ENCODE assay signal across 32 cellular contexts in the genomic region with DNA sequence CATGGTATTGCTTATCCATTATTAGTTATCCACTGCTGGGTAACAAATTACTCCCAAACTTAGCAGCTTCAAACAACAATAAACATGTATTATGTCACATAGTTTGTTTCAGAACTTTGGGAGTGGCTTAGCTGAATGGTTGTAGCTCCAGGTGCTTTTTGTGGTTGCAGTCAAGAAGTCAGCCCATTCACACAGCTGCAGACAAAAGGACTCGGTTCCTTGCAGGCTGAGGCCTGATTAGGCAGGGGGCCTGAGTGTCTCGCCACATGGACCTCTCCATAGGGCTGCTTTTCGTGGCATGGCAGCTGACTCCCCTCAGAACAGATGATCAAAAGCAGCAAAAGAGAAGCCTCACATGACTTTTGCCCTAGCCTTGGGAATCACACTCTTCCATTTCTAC. TPM values are rescaled to one million over a fixed set of nuclear protein-coding genes. Genes with fewer than 3 reads are reported as not detected.
DNase-seq lines count a peak whose midpoint lies in the region; ATAC-seq, FAIRE-seq and TF ChIP-seq lines count a peak whose summit lies in the region.
"Had no signal": no experiment of that assay in that cellular context is flagged by ENCODE, and none has a peak within 500 bp of the region (broad histone marks: within the 10 kb centered on the region; RNA-seq: fewer than 3 reads in every experiment).

No MANE protein-coding gene starts in this region.

- no peak for TF ChIP-seq CTCF in GM23338 (conservative IDR thresholded peaks at IDR 0.05; ENCODE audit: low read depth in 2 of 2)
- no peak for TF ChIP-seq CTCF in GM12878 (IDR thresholded peaks at IDR 0.05 in 2 of 3, conservative IDR thresholded peaks at IDR 0.05 in 1 of 3; ENCODE audit: control insufficient read depth in 2 of 3, extremely low read depth in 1 of 3, insufficient read depth in 1 of 3, low read depth in 3 of 3, low read length in 3 of 3)

- H3K9me3 Mint-ChIP-seq in GM23338: no peaks in the 10 kb centered on the region
- H3K9me3 Mint-ChIP-seq: CD4-positive, alpha-beta T cell; mesothelial cell of epicardium; natural killer cell; stimulated activated naive CD8-positive, alpha-beta T cell treated with anti-CD3 and anti-CD28 coated beads, Interleukin-15, Interleukin-2, amounts not matched to agents 100 ng/mL and 50 ng/mL, for 24 hours had no signal

- in situ Hi-C loops in GM12878 (cut with MboI) (no loop called here), ACHN (cut with HindIII; ENCODE audit: low pct_ligation_motif_present, low pct_unique_long_range_greater_than_20kb, low sequenced_read_pairs) (no loop called here)

- H3K79me2 ChIP-seq in GM23338 (replicated peaks; ENCODE audit: insufficient read depth) (no peaks in the 10 kb centered on the region), Karpas-422 (ENCODE audit: low read length) (peaks cover 4% of the 10 kb centered on the region; the same call in 1 of the 2 replicates), GM12878 (ENCODE audit: control insufficient read depth, insufficient read depth, low read length) (no peaks in the 10 kb centered on the region)

- POLR2A ChIA-PET in GM12878 (lab: Charles Lee): no interaction called here

- SMC1A ChIA-PET in GM12878 (lab: Charles Lee; ENCODE audit: uncharacterized antibody, unreplicated experiment): interaction anchor here (0.6 to 7.6 kb wide), 12 partner anchors 8 to 316 kb away, joined by 3 to 46 read pairs (median 4); a partner anchor contains a TSS

- H3K4me3 Mint-ChIP-seq in GM23338: no peak overlapping the region
- H3K4me3 Mint-ChIP-seq: activated naive CD4-positive, alpha-beta T cell treated with anti-CD3 and anti-CD28 coated beads, Interleukin-2, amount 10 ng/mL, durations not matched to agents 7 days and 5 days; activated T-helper 1 cell treated with anti-CD3 and anti-CD28 coated beads, Interleukin-12 subunit alpha, Interleukin-12 subunit beta, Interleukin-2, Interleukin-4 antibody, amounts not matched to agents 30 ng/mL and 10 ng/mL and 1 ng/mL, durations not matched to agents 14 hours and 24 hours and 36 hours; CD4-positive, alpha-beta T cell; IgD-negative memory B cell; mesothelial cell of epicardium; natural killer cell; stimulated activated naive CD8-positive, alpha-beta T cell treated with anti-CD3 and anti-CD28 coated beads, Interleukin-15, Interleukin-2, amounts not matched to agents 100 ng/mL and 50 ng/mL, for 24 hours had no signal

- no peaks in the 10 kb centered on the region for H3K4me1 ChIP-seq in GM23338 (ENCODE audit: insufficient read depth)
- peaks cover 89% of the 10 kb centered on the region for H3K4me1 ChIP-seq in Karpas-422 (ENCODE audit: low read length)
- peaks cover 2% of the 10 kb centered on the region; the same call in 1 of the 2 replicates for H3K4me1 ChIP-seq in GM12878 (ENCODE audit: control insufficient read depth, insufficient read depth, low read length)

- H3K36me3 ChIP-seq in GM23338 (ENCODE audit: insufficient read depth) (no peaks in the 10 kb centered on the region), Karpas-422 (ENCODE audit: insufficient read depth, low read length) (no peaks in the 10 kb centered on the region), GM12878 (ENCODE audit: control insufficient read depth in 2 of 2, insufficient read depth in 2 of 2, low read length in 1 of 2) (no peaks in the 10 kb centered on the region)
- H3K36me3 ChIP-seq: brain microvascular endothelial cell, thoracic aorta had no signal

- 0 out of 2 replicates have a peak overlapping the region, but pooled peaks have one; percentile 57 for H2AFZ ChIP-seq in GM23338
- H2AFZ ChIP-seq in Karpas-422 (ENCODE audit: low read length): no peak overlapping the region
- no peak overlapping the region for H2AFZ ChIP-seq in GM12878 (ENCODE audit: control insufficient read depth, low read depth, low read length)

- no peaks in the 10 kb centered on the region for H3F3A ChIP-seq in GM23338 (replicated peaks; ENCODE audit: low read depth)

- no TSS peak for BruUV-seq in GM12878 (replicated peaks; lab: Mats Ljungman, UMichigan)

- H3K36me3 Mint-ChIP-seq in GM23338 (ENCODE audit: low read depth): no peaks in the 10 kb centered on the region
- H3K36me3 Mint-ChIP-seq: IgD-negative memory B cell, mesothelial cell of epicardium, natural killer cell had no signal

- TF ChIP-seq EP300 in GM12878 (IDR thresholded peaks at IDR 0.05; ENCODE audit: borderline replicate concordance in 1 of 2, control insufficient read depth in 1 of 2, low read depth in 2 of 2, low read length in 2 of 2): no peak

- H3K27ac ChIP-seq in GM23338 (ENCODE audit: low read depth): no peak overlapping the region
- H3K27ac ChIP-seq in Karpas-422 (ENCODE audit: low read length): peak overlapping the region; percentile 34
- no peak overlapping the region for H3K27ac ChIP-seq in GM12878 (ENCODE audit: control insufficient read depth, insufficient read depth)
- H3K27ac ChIP-seq: brain microvascular endothelial cell, epithelial cell of prostate, thoracic aorta had no signal

- 0 out of 2 replicates have a peak overlapping the region, but pooled peaks have one; percentile 1 for H3K9ac ChIP-seq in Karpas-422 (ENCODE audit: low read length)
- H3K9ac ChIP-seq in GM12878 (ENCODE audit: control insufficient read depth, insufficient read depth, low read length): no peak overlapping the region

- peaks cover 1% of the 10 kb centered on the region; the same call in 2 of the 3 replicates for H3K4me1 Mint-ChIP-seq in GM23338

- no peak overlapping the region for H3K4me3 ChIP-seq in GM23338
- H3K4me3 ChIP-seq in Karpas-422 (ENCODE audit: low read length): no peak overlapping the region
- no peak overlapping the region for H3K4me3 ChIP-seq in GM12878
- H3K4me3 ChIP-seq: thoracic aorta had no signal

- H3K9me3 ChIP-seq in Karpas-422 (ENCODE audit: low read length) (no peaks in the 10 kb centered on the region), GM12878 (replicated peaks; ENCODE audit: control insufficient read depth, insufficient read depth, low read length) (no peaks in the 10 kb centered on the region; the same call in 2 of the 3 replicates)
- H3K9me3 ChIP-seq: thoracic aorta had no signal

- H3K4me2 ChIP-seq in GM23338 (no peak overlapping the region), Karpas-422 (ENCODE audit: low read depth, low read length, poor library complexity, severe bottlenecking) (no peak overlapping the region), GM12878 (ENCODE audit: control insufficient read depth, insufficient read depth) (no peak overlapping the region)

- DNase-seq in GM23338 (ENCODE audit: low spot score): no peak
- peak; percentile 57 for DNase-seq in Karpas-422
- no peak for DNase-seq in GM12878 (ENCODE audit: low read depth, low spot score)
- DNase-seq in renal cortical epithelial cell (ENCODE audit: low read depth): peak; percentile 28
- no peak for DNase-seq in ACHN
- no peak for DNase-seq in ureter (ENCODE audit: low spot score)
- DNase-seq in inferior parietal cortex (ENCODE audit: extremely low spot score): no peak
- DNase-seq in NOMO-1 treated with dmso at 0.1 percent for 144 hours (lab: John Stamatoyannopoulos, UW; ENCODE audit: unreplicated experiment): no peak
- DNase-seq: activated CD4-positive, alpha-beta T cell treated with anti-CD3 and anti-CD28 coated beads, Interleukin-2, amount 50 U/mL, for 4 hours; activated CD4-positive, CD25-positive, alpha-beta regulatory T cell; activated CD8-positive, alpha-beta memory T cell treated with anti-CD3 and anti-CD28 coated beads, Interleukin-2, amount 50 U/mL, for 4 hours; activated naive CD4-positive, alpha-beta T cell treated with anti-CD3 and anti-CD28 coated beads, Interleukin-2, amount 10 ng/mL, durations not matched to agents 7 days and 5 days; amniotic stem cell; brain microvascular endothelial cell; CD4-positive, alpha-beta T cell; effector CD4-positive, alpha-beta T cell; glutamatergic neuron; HCEC 1CT; kidney; natural killer cell; NCI-H1436 treated with DMSO at 0.1 percent for 48 hours; NCI-H2107; NCI-H510A; SHP77 treated with DMSO at 0.1 percent for 48 hours; T1000 had no signal

- intact Hi-C loops in GM12878 (cut with micrococcal nuclease; ENCODE audit: unreplicated experiment): loop anchor here (5.0 kb wide), 1 partner anchor 87 kb away; no protein-coding TSS in a partner anchor

- ATAC-seq in GM23338: peak; percentile 80
- ATAC-seq in GM12878: peak; percentile 36; the same call in 2 of the 3 replicates
- ATAC-seq: natural killer cell had no signal

- TF ChIP-seq POLR2A in GM12878 (IDR thresholded peaks at IDR 0.05; ENCODE audit: low read depth, low read length): no peak

- H3K27ac Mint-ChIP-seq in GM23338: no peak overlapping the region
- H3K27ac Mint-ChIP-seq: activated naive CD4-positive, alpha-beta T cell treated with anti-CD3 and anti-CD28 coated beads, Interleukin-2, amount 10 ng/mL, durations not matched to agents 7 days and 5 days; activated T-helper 1 cell treated with anti-CD3 and anti-CD28 coated beads, Interleukin-12 subunit alpha, Interleukin-12 subunit beta, Interleukin-2, Interleukin-4 antibody, amounts not matched to agents 30 ng/mL and 10 ng/mL and 1 ng/mL, durations not matched to agents 14 hours and 24 hours and 36 hours; CD4-positive, alpha-beta T cell; IgD-negative memory B cell; mesothelial cell of epicardium; natural killer cell; stimulated activated naive CD8-positive, alpha-beta T cell treated with anti-CD3 and anti-CD28 coated beads, Interleukin-15, Interleukin-2, amounts not matched to agents 100 ng/mL and 50 ng/mL, for 24 hours had no signal

- no peaks in the 10 kb centered on the region for H4K20me1 ChIP-seq in GM23338 (replicated peaks; ENCODE audit: insufficient read depth)
- H4K20me1 ChIP-seq in Karpas-422 (ENCODE audit: insufficient read depth, low read depth, low read length): no peaks in the 10 kb centered on the region
- no peaks in the 10 kb centered on the region for H4K20me1 ChIP-seq in GM12878 (ENCODE audit: control insufficient read depth, insufficient read depth)

- CTCF ChIA-PET in GM12878 (lab: Yijun Ruan, JAX): interaction anchor here (1.0 to 1.2 kb wide), 2 partner anchors 33 to 87 kb away, joined by 3 to 4 read pairs; no protein-coding TSS in a partner anchor

- no peaks in the 10 kb centered on the region for H3K27me3 Mint-ChIP-seq in GM23338 (ENCODE audit: insufficient read depth, low read depth, poor library complexity)
- H3K27me3 Mint-ChIP-seq: activated naive CD4-positive, alpha-beta T cell treated with anti-CD3 and anti-CD28 coated beads, Interleukin-2, amount 10 ng/mL, durations not matched to agents 7 days and 5 days; CD4-positive, alpha-beta T cell; IgD-negative memory B cell; stimulated activated naive CD8-positive, alpha-beta T cell treated with anti-CD3 and anti-CD28 coated beads, Interleukin-15, Interleukin-2, amounts not matched to agents 100 ng/mL and 50 ng/mL, for 24 hours had no signal

- H3K9me2 ChIP-seq in GM23338 (ENCODE audit: insufficient read depth) (peaks cover 2% of the 10 kb centered on the region; the same call in 1 of the 2 replicates), Karpas-422 (replicated peaks; ENCODE audit: insufficient read depth, low read length) (no peaks in the 10 kb centered on the region)

- WGBS in GM12878 (ENCODE audit: insufficient coverage, insufficient replicate concordance, low lambda C conversion rate, missing lambda C conversion rate): 80% methylated on average over 3 of the region's 3 CpGs

- FAIRE-seq in GM12878 (lab: Jason Lieb, UNC): no peak
- FAIRE-seq: D721Med, kidney had no signal

- RAD21 ChIA-PET in GM12878 (lab: Charles Lee; ENCODE audit: unreplicated experiment): interaction anchor here (0.8 to 1.4 kb wide), 6 partner anchors 10 to 95 kb away, joined by 3 to 5 read pairs (median 3); no protein-coding TSS in a partner anchor

- H3K27me3 ChIP-seq in GM23338 (ENCODE audit: insufficient read depth): no peaks in the 10 kb centered on the region
- no peaks in the 10 kb centered on the region for H3K27me3 ChIP-seq in Karpas-422 (ENCODE audit: low read length)
- H3K27me3 ChIP-seq in GM12878 (replicated peaks in 1 of 2; ENCODE audit: control insufficient read depth in 2 of 2, insufficient read depth in 2 of 2, low read length in 1 of 2): no peaks in the 10 kb centered on the region
- H3K27me3 ChIP-seq: brain microvascular endothelial cell had no signal

- TF ChIP-seq RAD21 in GM12878 (IDR thresholded peaks at IDR 0.05; ENCODE audit: insufficient read depth, low read depth, low read length): no peak

RNA-seq across cellular contexts. Expression of a gene that starts 58.1 kb away (rescaled TPM):
- 2.4 and 4.6 TPM in 2 replicates for total RNA-seq in GM23338 (2014; rRNA removed; shearing (Covaris generic))
- 1.1 and 1.2 TPM in 2 replicates for polyA plus RNA-seq in GM23338 (2016; fragmentation: Nextera tagmentation; extraction: Ambion mirVana)
- total RNA-seq in Karpas-422 (2014; rRNA removed; shearing (Covaris generic); ENCODE audit: low replicate concordance): 176 and 244 TPM in 2 replicates
- 729 TPM in 2 replicates for total RNA-seq in GM12878 (2013; cell fraction: nucleolus; rRNA removed)
- 76.2 and 83.9 TPM in 2 replicates for total RNA-seq in GM12878 (2014; rRNA removed)
- total RNA-seq in GM12878 (2014; rRNA removed; fragmentation: Illumina TruSeq; extraction: Trizol): 79.5 and 84.7 TPM in 2 replicates
- total RNA-seq in GM12878 (2021): 75.0 and 87.9 TPM in 2 replicates
- 43.3 TPM for polyA plus RNA-seq in GM12878 (2011; ENCODE audit: low read depth)
- 25.0 and 34.6 TPM in 2 replicates for polyA plus RNA-seq in GM12878 (2011; rRNA removed)
- 7.1 and 9.2 TPM in 2 replicates for polyA plus RNA-seq in GM12878 (2011; cell fraction: cytosol; rRNA removed)
- 36.0 and 42.5 TPM in 2 replicates for polyA plus RNA-seq in GM12878 (2011; cell fraction: nucleus; rRNA removed)
- 65.1 and 66.2 TPM in 2 replicates for polyA plus RNA-seq in GM12878 (2012)
- polyA plus RNA-seq in GM12878 (2014; fragmentation: Illumina TruSeq; extraction: Trizol): 55.6 and 72.1 TPM in 2 replicates
- 10 to 100 TPM; 12.4 to 16.2 TPM for polyA plus RNA-seq in GM12878 (2014; fragmentation: Nextera tagmentation; extraction: Ambion mirVana)
- 36.4 and 46.6 TPM in 2 replicates for polyA plus RNA-seq in GM12878 (2014; rRNA removed)
- polyA plus RNA-seq in GM12878 (2016; fragmentation: Nextera tagmentation; extraction: Ambion mirVana): 10 to 100 TPM; 71.4 to 79.3 TPM
- 37.7 and 40.0 TPM in 2 replicates for polyA minus RNA-seq in GM12878 (2011; rRNA and poly(A)+ RNA removed)
- polyA minus RNA-seq in GM12878 (2011; cell fraction: cytosol; rRNA and poly(A)+ RNA removed): 10.8 and 13.6 TPM in 2 replicates
- 99.4 and 174 TPM in 2 replicates for polyA minus RNA-seq in GM12878 (2011; cell fraction: nucleus; rRNA and poly(A)+ RNA removed)
- 7.7 and 7.8 TPM in 2 replicates for total RNA-seq in renal cortical epithelial cell
- total RNA-seq in ureter: 7.4 TPM

Comparison
In these comparisons a context has a peak if more than half of its experiments do, and no peak if none do; other contexts are left out.
1. DNase-seq: peak in Karpas-422 (single experiment) and renal cortical epithelial cell (single experiment); none in GM23338 (single experiment), GM12878 (single experiment), ACHN (single experiment), ureter (single experiment), inferior parietal cortex (single experiment) and NOMO-1 treated with dmso at 0.1 percent for 144 hours (single experiment).